In the genomic region with DNA sequence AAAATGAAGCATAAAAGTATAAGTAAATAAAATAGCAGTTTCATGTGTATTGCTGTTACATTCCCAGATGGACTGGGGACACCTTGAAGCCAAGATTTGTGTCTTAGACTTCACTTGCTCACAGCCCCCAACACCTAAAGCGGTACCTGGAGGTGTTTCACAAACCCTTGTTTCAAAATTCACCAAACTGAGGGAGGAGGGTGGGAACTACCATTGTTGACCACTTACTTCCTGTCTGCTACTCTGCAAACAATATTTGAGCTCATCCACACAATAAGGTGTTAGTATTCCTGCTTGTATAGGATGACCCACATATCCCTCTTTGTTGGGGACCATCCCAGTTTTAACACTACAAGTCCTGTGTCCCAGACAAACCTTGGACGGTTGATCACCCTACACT, we compare ENCODE assay signal across 31 cellular contexts.
"Had no signal": no experiment of that assay in that cellular context is flagged by ENCODE, and none has a peak within 500 bp of the region (broad histone marks: within the 10 kb centered on the region; RNA-seq: fewer than 3 reads in every experiment).

No MANE protein-coding gene starts in this region.

- H3K36me3 ChIP-seq: ascending aorta, breast epithelium, cardiac muscle cell, esophagus squamous epithelium, gastroesophageal sphincter, WERI-Rb-1 had no signal

- H3K27me3 ChIP-seq: ascending aorta, breast epithelium, cardiac muscle cell, gastroesophageal sphincter had no signal

- H3K9me3 ChIP-seq: ascending aorta, breast epithelium, esophagus squamous epithelium, gastroesophageal sphincter had no signal

- H3K27ac Mint-ChIP-seq: activated B cell treated with CpG ODN at 0.5 μM for 24 hours; activated CD8-positive, alpha-beta T cell treated with anti-CD3 and anti-CD28 coated beads for 36 hours; activated naive CD8-positive, alpha-beta T cell treated with anti-CD3 and anti-CD28 coated beads, Interleukin-2, amount 10 ng/mL, durations not matched to agents 7 days and 5 days; activated T-helper 17 cell treated with anti-CD3 and anti-CD28 coated beads, Interleukin-2, amount 50 U/mL, for 72 hours; brain; dendritic cell treated with granulocyte-macrophage colony-stimulating factor and Interleukin-4, amounts not matched to agents 40 ng/mL and 50 ng/mL, for 4 days; T-helper 17 cell; T-helper 2 cell treated with Interferon-gamma antibody and Interleukin-4, amounts not matched to agents 5 μg/mL and 100 μg/mL, for 36 hours had no signal

- H3K4me3 Mint-ChIP-seq: activated B cell treated with CpG ODN at 0.5 μM for 24 hours; activated CD8-positive, alpha-beta T cell treated with anti-CD3 and anti-CD28 coated beads for 36 hours; activated naive CD8-positive, alpha-beta T cell treated with anti-CD3 and anti-CD28 coated beads, Interleukin-2, amount 10 ng/mL, durations not matched to agents 7 days and 5 days; activated T-cell treated with anti-CD3 and anti-CD28 coated beads, Interleukin-2, amount 50 U/mL, for 4 hours; activated T-helper 17 cell treated with anti-CD3 and anti-CD28 coated beads, Interleukin-2, amount 50 U/mL, for 72 hours; brain; dendritic cell treated with granulocyte-macrophage colony-stimulating factor and Interleukin-4, amounts not matched to agents 40 ng/mL and 50 ng/mL, for 4 days; T-helper 17 cell; T-helper 2 cell treated with Interferon-gamma antibody and Interleukin-4, amounts not matched to agents 5 μg/mL and 100 μg/mL, for 36 hours had no signal

- H3K4me1 Mint-ChIP-seq: activated B cell treated with CpG ODN at 0.5 μM for 24 hours; activated naive CD8-positive, alpha-beta T cell treated with anti-CD3 and anti-CD28 coated beads, Interleukin-2, amount 10 ng/mL, durations not matched to agents 7 days and 5 days; activated T-helper 17 cell treated with anti-CD3 and anti-CD28 coated beads, Interleukin-2, amount 50 U/mL, for 72 hours had no signal

- H3K4me3 ChIP-seq: ascending aorta, breast epithelium, cardiac muscle cell, coronary artery, dorsolateral prefrontal cortex, esophagus squamous epithelium, gastroesophageal sphincter had no signal

- H3K9me3 Mint-ChIP-seq: activated B cell treated with CpG ODN at 0.5 μM for 24 hours; activated CD8-positive, alpha-beta T cell treated with anti-CD3 and anti-CD28 coated beads for 36 hours; activated naive CD8-positive, alpha-beta T cell treated with anti-CD3 and anti-CD28 coated beads, Interleukin-2, amount 10 ng/mL, durations not matched to agents 7 days and 5 days; activated T-cell treated with anti-CD3 and anti-CD28 coated beads, Interleukin-2, amount 50 U/mL, for 4 hours; brain; dendritic cell treated with granulocyte-macrophage colony-stimulating factor and Interleukin-4, amounts not matched to agents 40 ng/mL and 50 ng/mL, for 4 days; T-helper 2 cell treated with Interferon-gamma antibody and Interleukin-4, amounts not matched to agents 5 μg/mL and 100 μg/mL, for 36 hours had no signal

- H3K4me1 ChIP-seq: ascending aorta, breast epithelium, esophagus squamous epithelium, gastroesophageal sphincter had no signal

- ATAC-seq: activated CD4-positive, CD25-positive, alpha-beta regulatory T cell treated with anti-CD3 and anti-CD28 coated beads, Interleukin-2, amount 50 U/mL, for 24 hours; activated CD8-positive, alpha-beta T cell treated with anti-CD3 and anti-CD28 coated beads for 36 hours; activated T-cell treated with anti-CD3 and anti-CD28 coated beads, Interleukin-2, amount 50 U/mL, for 4 hours; activated T-helper 17 cell treated with anti-CD3 and anti-CD28 coated beads, Interleukin-2, amount 50 U/mL, for 72 hours; gastroesophageal sphincter; T-helper 17 cell had no signal

- H3K36me3 Mint-ChIP-seq: activated naive CD8-positive, alpha-beta T cell treated with anti-CD3 and anti-CD28 coated beads, Interleukin-2, amount 10 ng/mL, durations not matched to agents 7 days and 5 days; brain had no signal

- DNase-seq: activated B cell treated with CpG ODN at 0.5 μM for 24 hours; activated CD4-positive, alpha-beta T cell treated with anti-CD3 and anti-CD28 coated beads for 48 hours; activated CD4-positive, alpha-beta T cell treated with anti-CD3 and anti-CD28 coated beads, Interleukin-2, amount 50 U/mL, for 1 hour; activated CD4-positive, alpha-beta T cell treated with anti-CD3 and anti-CD28 coated beads, Interleukin-2, amount 50 U/mL, for 48 hours; activated CD8-positive, alpha-beta memory T cell treated with anti-CD3 and anti-CD28 coated beads for 24 hours; activated CD8-positive, alpha-beta T cell treated with anti-CD3 and anti-CD28 coated beads for 36 hours; activated effector memory CD4-positive, alpha-beta T cell treated with Interleukin-2 at 50 U/mL for 16 hours; activated gamma-delta T cell treated with Interleukin-2 at 50 U/mL for 16 hours; activated naive CD4-positive, alpha-beta T cell treated with anti-CD3 and anti-CD28 coated beads, Interleukin-2, amount 50 U/mL, for 16 hours; activated naive CD4-positive, alpha-beta T cell treated with Interleukin-2 at 50 U/mL for 16 hours; activated naive CD8-positive, alpha-beta T cell treated with anti-CD3 and anti-CD28 coated beads, Interleukin-2, amount 10 ng/mL, durations not matched to agents 7 days and 5 days; activated T-cell treated with anti-CD3 and anti-CD28 coated beads, Interleukin-2, amount 50 U/mL, for 4 hours; central memory CD4-positive, alpha-beta T cell; dorsolateral prefrontal cortex; effector memory CD4-positive, alpha-beta T cell; esophagus squamous epithelium; foreskin melanocyte; T-helper 1 cell; T-helper 17 cell; T1000; WERI-Rb-1 had no signal

- H3K27ac ChIP-seq: ascending aorta, breast epithelium, cardiac muscle cell, coronary artery, dorsolateral prefrontal cortex, esophagus squamous epithelium, gastroesophageal sphincter, WERI-Rb-1 had no signal
